In genomic region chr6:8830794-8831193, GRCh38 we compare ENCODE assay signal across 28 cellular contexts.
"Had no signal": no experiment of that assay in that cellular context is flagged by ENCODE, and none has a peak within 500 bp of the region (broad histone marks: within the 10 kb centered on the region; RNA-seq: fewer than 3 reads in every experiment).

No MANE protein-coding gene starts in this region.

- H3K4me3 ChIP-seq: coronary artery, dorsolateral prefrontal cortex, gastrocnemius medialis, hepatocyte had no signal

- H2AFZ ChIP-seq: hepatocyte had no signal

- H3K79me2 ChIP-seq: hepatocyte had no signal

- H3K9me3 ChIP-seq: gastrocnemius medialis, heart right ventricle had no signal

- H3K27ac ChIP-seq: brain microvascular endothelial cell, coronary artery, dorsolateral prefrontal cortex, gastrocnemius medialis, heart right ventricle, hepatocyte, WERI-Rb-1 had no signal

- H3K27me3 ChIP-seq: brain microvascular endothelial cell, dorsolateral prefrontal cortex, gastrocnemius medialis, heart right ventricle, hepatocyte had no signal

- H3K36me3 ChIP-seq: brain microvascular endothelial cell, gastrocnemius medialis, heart right ventricle, WERI-Rb-1 had no signal

- H3K4me1 ChIP-seq: gastrocnemius medialis, heart right ventricle had no signal

- ATAC-seq: activated CD4-positive, CD25-positive, alpha-beta regulatory T cell treated with anti-CD3 and anti-CD28 coated beads, Interleukin-2, amount 50 U/mL, for 24 hours; activated CD8-positive, alpha-beta T cell treated with anti-CD3 and anti-CD28 coated beads for 36 hours; activated T-cell treated with anti-CD3 and anti-CD28 coated beads, Interleukin-2, amount 50 U/mL, for 4 hours; activated T-helper 17 cell treated with anti-CD3 and anti-CD28 coated beads, Interleukin-2, amount 50 U/mL, for 72 hours; esophagus mucosa; gastrocnemius medialis; heart right ventricle had no signal

- H3K4me2 ChIP-seq: hepatocyte had no signal

- FAIRE-seq: astrocyte, bronchial epithelial cell had no signal

- DNase-seq: activated B cell treated with CpG ODN at 0.5 μM for 24 hours; activated CD4-positive, alpha-beta T cell treated with anti-CD3 and anti-CD28 coated beads for 48 hours; activated CD4-positive, alpha-beta T cell treated with anti-CD3 and anti-CD28 coated beads, Interleukin-2, amount 50 U/mL, for 1 hour; activated CD4-positive, alpha-beta T cell treated with anti-CD3 and anti-CD28 coated beads, Interleukin-2, amount 50 U/mL, for 48 hours; activated CD8-positive, alpha-beta memory T cell treated with anti-CD3 and anti-CD28 coated beads for 24 hours; activated CD8-positive, alpha-beta T cell treated with anti-CD3 and anti-CD28 coated beads for 36 hours; activated effector memory CD4-positive, alpha-beta T cell treated with Interleukin-2 at 50 U/mL for 16 hours; activated gamma-delta T cell treated with Interleukin-2 at 50 U/mL for 16 hours; activated naive CD4-positive, alpha-beta T cell treated with anti-CD3 and anti-CD28 coated beads, Interleukin-2, amount 50 U/mL, for 16 hours; activated naive CD4-positive, alpha-beta T cell treated with Interleukin-2 at 50 U/mL for 16 hours; activated T-cell treated with anti-CD3 and anti-CD28 coated beads, Interleukin-2, amount 50 U/mL, for 4 hours; amniotic stem cell; anterior cingulate cortex; brain microvascular endothelial cell; dorsolateral prefrontal cortex; effector memory CD4-positive, alpha-beta T cell; endodermal cell; gastrocnemius medialis; heart right ventricle; T1000; WERI-Rb-1 had no signal
